Comparison of ENCODE assay signal across 3 cellular contexts in genomic region chr6:77415706-77416105, GRCh38.
TF ChIP-seq lines count a peak whose summit lies in the region.

No MANE protein-coding gene starts in this region.

TF ChIP-seq in SK-N-SH, 30 proteins besides CTCF, POLR2A, EP300 and RAD21 (continued from another document):
- TF ChIP-seq SMC3 (IDR thresholded peaks at IDR 0.05; ENCODE audit: low read depth, low read length) (no peak), FOXM1 (IDR thresholded peaks at IDR 0.05; ENCODE audit: low read depth) (no peak), MXI1 (IDR thresholded peaks at IDR 0.05; ENCODE audit: low read depth, low read length) (no peak), IRF3 (IDR thresholded peaks at IDR 0.05; ENCODE audit: low read depth, low read length) (no peak), USF2 (IDR thresholded peaks at IDR 0.05; ENCODE audit: borderline replicate concordance, low read depth, low read length) (no peak), POLR2AphosphoS5 (IDR thresholded peaks at IDR 0.05; ENCODE audit: low read depth, low read length) (no peak), FOXJ3 (CRISPR knock-in tag; IDR thresholded peaks at IDR 0.05) (no peak), TEAD4 (IDR thresholded peaks at IDR 0.05; ENCODE audit: borderline replicate concordance, insufficient read depth) (no peak)

TF ChIP-seq in SK-N-SH treated with all-trans-retinoic acid at 6 μM for 48 hours, 23 proteins besides CTCF, POLR2A, EP300 and RAD21 (continued from another document):
- TF ChIP-seq PATZ1 (CRISPR knock-in tag; IDR thresholded peaks at IDR 0.05; ENCODE audit: borderline replicate concordance), result no peak
- TF ChIP-seq TCF4 (CRISPR knock-in tag; IDR thresholded peaks at IDR 0.05; ENCODE audit: borderline replicate concordance), result no peak
- no peak for TF ChIP-seq ZC3H10 (CRISPR knock-in tag; IDR thresholded peaks at IDR 0.05)
- no peak for TF ChIP-seq ZNF70 (CRISPR knock-in tag; IDR thresholded peaks at IDR 0.05)
- TF ChIP-seq RARB (CRISPR knock-in tag; IDR thresholded peaks at IDR 0.05), result no peak
- no peak for TF ChIP-seq GLIS3 (CRISPR knock-in tag; IDR thresholded peaks at IDR 0.05)
- TF ChIP-seq ISL1 (CRISPR knock-in tag; IDR thresholded peaks at IDR 0.05), result no peak
- no peak for TF ChIP-seq SNAI2 (CRISPR knock-in tag; IDR thresholded peaks at IDR 0.05)
- no peak for TF ChIP-seq CSDC2 (CRISPR knock-in tag; IDR thresholded peaks at IDR 0.05)
- no peak for TF ChIP-seq ZFP30 (CRISPR knock-in tag; IDR thresholded peaks at IDR 0.05)
TF ChIP-seq in SK-N-SH treated with all-trans-retinoic acid at 6 μM for 48 hours: peak in this region for 0.

TF ChIP-seq in GM23338, 12 proteins besides CTCF, POLR2A, EP300 and RAD21 (continued from another document):
- TF ChIP-seq ZNF462 (CRISPR knock-in tag; IDR thresholded peaks at IDR 0.05), result no peak
